16 cellular contexts compared by ENCODE assay signal in genomic region chr7:129862672-129863071, GRCh38.
DNase-seq lines count a peak whose midpoint lies in the region; ATAC-seq and TF ChIP-seq lines count a peak whose summit lies in the region.
"Had no signal": no experiment of that assay in that cellular context is flagged by ENCODE, and none has a peak within 500 bp of the region (broad histone marks: within the 10 kb centered on the region; RNA-seq: fewer than 3 reads in every experiment).

No MANE protein-coding gene starts in this region.

- H2AFZ ChIP-seq in Karpas-422 (ENCODE audit: low read length) = no peak overlapping the region
- no peak overlapping the region for H2AFZ ChIP-seq in smooth muscle cell (ENCODE audit: low read depth)

- H3K9me3 ChIP-seq in BLaER1 (no peaks in the 10 kb centered on the region), Karpas-422 (ENCODE audit: low read length) (no peaks in the 10 kb centered on the region), cardiac muscle cell (ENCODE audit: low read depth) (no peaks in the 10 kb centered on the region), prostate gland (no peaks in the 10 kb centered on the region), smooth muscle cell (replicated peaks; ENCODE audit: low read depth) (no peaks in the 10 kb centered on the region)
- H3K9me3 ChIP-seq: neutrophil, tibial nerve had no signal

- peaks cover 8% of the 10 kb centered on the region; the same call in 1 of the 2 replicates for H3K36me3 ChIP-seq in BLaER1
- H3K36me3 ChIP-seq in Karpas-422 (ENCODE audit: insufficient read depth, low read length) = no peaks in the 10 kb centered on the region
- H3K36me3 ChIP-seq in cardiac muscle cell = no peaks in the 10 kb centered on the region
- no peaks in the 10 kb centered on the region for H3K36me3 ChIP-seq in prostate gland
- H3K36me3 ChIP-seq in smooth muscle cell (ENCODE audit: low read depth) = no peaks in the 10 kb centered on the region
- H3K36me3 ChIP-seq: neutrophil, tibial nerve had no signal

- no peak overlapping the region for H3K27ac ChIP-seq in BLaER1
- peak overlapping the region; percentile 35 for H3K27ac ChIP-seq in Karpas-422 (ENCODE audit: low read length)
- H3K27ac ChIP-seq in cardiac muscle cell = peak overlapping the region; percentile 79
- H3K27ac ChIP-seq in prostate gland = peak overlapping the region; percentile 37 to 53
- no peak overlapping the region for H3K27ac ChIP-seq in smooth muscle cell (ENCODE audit: low read depth)
- H3K27ac ChIP-seq: neutrophil had no signal

- no peak for TF ChIP-seq POLR2A in prostate gland (IDR thresholded peaks at IDR 0.05)

- H3K4me2 ChIP-seq in BLaER1 (0 out of 2 replicates have a peak overlapping the region, but pooled peaks have one; percentile 2), Karpas-422 (ENCODE audit: low read depth, low read length, poor library complexity, severe bottlenecking) (peak overlapping the region; percentile 14), smooth muscle cell (no peak overlapping the region)

- H3F3A ChIP-seq in smooth muscle cell (ENCODE audit: low read depth) = no peaks in the 10 kb centered on the region

- intact Hi-C loops in prostate gland (cut with DNase I) = no loop called here

- H3K4me3 ChIP-seq in BLaER1 (no peak overlapping the region), Karpas-422 (ENCODE audit: low read length) (no peak overlapping the region), cardiac muscle cell (no peak overlapping the region), prostate gland (no peak overlapping the region), smooth muscle cell (no peak overlapping the region)
- H3K4me3 ChIP-seq: tibial nerve had no signal

- H3K27me3 ChIP-seq in BLaER1 (no peaks in the 10 kb centered on the region), Karpas-422 (ENCODE audit: low read length) (no peaks in the 10 kb centered on the region), cardiac muscle cell (no peaks in the 10 kb centered on the region), prostate gland (replicated peaks; ENCODE audit: insufficient read depth) (no peaks in the 10 kb centered on the region), smooth muscle cell (ENCODE audit: low read depth) (no peaks in the 10 kb centered on the region)
- H3K27me3 ChIP-seq: neutrophil, tibial nerve had no signal

- H3K9ac ChIP-seq in BLaER1 = no peak overlapping the region
- no peak overlapping the region for H3K9ac ChIP-seq in Karpas-422 (ENCODE audit: low read length)
- H3K9ac ChIP-seq in smooth muscle cell (ENCODE audit: low read depth) = no peak overlapping the region

- 40% methylated on average over 3 of the region's 3 CpGs for WGBS in prostate gland
- WGBS in smooth muscle cell (ENCODE audit: low lambda C conversion rate) = 54% methylated on average over 3 of the region's 3 CpGs

- ATAC-seq in HG03025 (IDR thresholded peaks at IDR 0.05; ENCODE audit: low FRiP score, unreplicated experiment) (no peak), GM21367 (IDR thresholded peaks at IDR 0.05; ENCODE audit: unreplicated experiment) (no peak), GM18502 (IDR thresholded peaks at IDR 0.05; ENCODE audit: poor library complexity, unreplicated experiment) (no peak)

- no peaks in the 10 kb centered on the region for H3K9me2 ChIP-seq in Karpas-422 (replicated peaks; ENCODE audit: insufficient read depth, low read length)

- TF ChIP-seq CTCF in cardiac muscle cell (IDR thresholded peaks at IDR 0.05; ENCODE audit: low read depth, low read length) (no peak), prostate gland (IDR thresholded peaks at IDR 0.05) (no peak), smooth muscle cell (IDR thresholded peaks at IDR 0.05; ENCODE audit: borderline replicate concordance, insufficient read depth, poor library complexity, severe bottlenecking) (no peak)

- peaks cover 77% of the 10 kb centered on the region for H3K79me2 ChIP-seq in Karpas-422 (ENCODE audit: low read length)
- H3K79me2 ChIP-seq in smooth muscle cell (ENCODE audit: low read depth) = peaks cover 74% of the 10 kb centered on the region

- H3K4me1 ChIP-seq in BLaER1 = peaks cover 46% of the 10 kb centered on the region
- H3K4me1 ChIP-seq in Karpas-422 (ENCODE audit: low read length) = peaks cover 64% of the 10 kb centered on the region
- peaks cover 63% of the 10 kb centered on the region for H3K4me1 ChIP-seq in cardiac muscle cell (ENCODE audit: low read depth)
- H3K4me1 ChIP-seq in prostate gland (replicated peaks) = peaks cover 2% of the 10 kb centered on the region
- peaks cover 4% of the 10 kb centered on the region for H3K4me1 ChIP-seq in smooth muscle cell (ENCODE audit: low read depth)

- H4K20me1 ChIP-seq in BLaER1 = peaks cover 94% of the 10 kb centered on the region
- H4K20me1 ChIP-seq in Karpas-422 (ENCODE audit: insufficient read depth, low read depth, low read length) = no peaks in the 10 kb centered on the region
- H4K20me1 ChIP-seq in smooth muscle cell (ENCODE audit: low read depth) = peaks cover 96% of the 10 kb centered on the region

- no peak for DNase-seq in Karpas-422
- DNase-seq in cardiac muscle cell (ENCODE audit: low read depth in 1 of 2, low spot score in 1 of 2) = peak in 1 of 2 donors; percentile 26
- no peak for DNase-seq in prostate gland (ENCODE audit: low spot score)
- no peak for DNase-seq in smooth muscle cell (lab: John Stamatoyannopoulos, UW; ENCODE audit: unreplicated experiment)
- DNase-seq: activated CD4-positive, alpha-beta T cell treated with anti-CD3 and anti-CD28 coated beads for 48 hours; DMS79 treated with DMSO at 0.1 percent for 48 hours; KBM-7; NCI-H146; NCI-H526; stimulated activated CD4-positive, alpha-beta T cell treated with anti-CD3 and anti-CD28 coated beads, Interleukin-12 subunit alpha, Interleukin-12 subunit beta, amount 100 ng/mL, for 4 hours had no signal

Comparison
In these comparisons a context has a peak if more than half of its experiments do, and no peak if none do; other contexts are left out.
1. H3K27ac ChIP-seq: peak in Karpas-422 (single experiment), cardiac muscle cell (single experiment) and prostate gland (2 of 2); none in BLaER1 (single experiment) and smooth muscle cell (single experiment).